8 cellular contexts compared by ENCODE assay signal in genomic region chr6:32622545-32623401, GRCh38. TPM values are rescaled to one million over a fixed set of nuclear protein-coding genes. Genes with fewer than 3 reads are reported as not detected.
DNase-seq lines count a peak whose midpoint lies in the region; ATAC-seq and TF ChIP-seq lines count a peak whose summit lies in the region.

No MANE protein-coding gene starts in this region.

- H3K36me3 Mint-ChIP-seq in activated T-cell treated with anti-CD3 and anti-CD28 coated beads, Interleukin-2, amount 50 U/mL, for 24 hours (ENCODE audit: low read depth): no peaks in the 10 kb centered on the region

- H3K4me3 Mint-ChIP-seq in activated T-cell treated with anti-CD3 and anti-CD28 coated beads, Interleukin-2, amount 50 U/mL, for 24 hours: peak overlapping the region; percentile 21

- intact Hi-C loops in heart right ventricle (cut with DNase I): loop anchor here in 4 of 10 donors (2.0 to 10.0 kb wide), 4 partner anchors 62 to 80 kb away; no protein-coding TSS in a partner anchor

- peak overlapping the region in 1 of 10 donors; percentile 77 for H3K27ac ChIP-seq in heart right ventricle

- peak in 8 of 9 donors; percentile 15 to 67 (median 34) for TF ChIP-seq CTCF in heart right ventricle (IDR thresholded peaks at IDR 0.05)

- no peaks in the 10 kb centered on the region for H3K36me3 ChIP-seq in heart right ventricle

- peaks cover 0 to 11% (median 2%) of the 10 kb centered on the region in 11 donors for H3K9me3 ChIP-seq in heart right ventricle

- H3K27me3 ChIP-seq in heart right ventricle: no peaks in the 10 kb centered on the region

- peaks cover 0 to 18% (median 0%) of the 10 kb centered on the region in 9 donors for H3K4me1 ChIP-seq in heart right ventricle

- peak overlapping the region; percentile 82 for H3K27ac Mint-ChIP-seq in activated T-cell treated with anti-CD3 and anti-CD28 coated beads, Interleukin-2, amount 50 U/mL, for 24 hours

- peaks cover 53% of the 10 kb centered on the region for H3K4me1 Mint-ChIP-seq in activated T-cell treated with anti-CD3 and anti-CD28 coated beads, Interleukin-2, amount 50 U/mL, for 24 hours (ENCODE audit: low read depth)

- peak; percentile 36 for DNase-seq in activated naive CD4-positive, alpha-beta T cell treated with Interleukin-2 at 50 U/mL for 16 hours
- no peak for DNase-seq in activated naive CD4-positive, alpha-beta T cell (lab: John Stamatoyannopoulos, UW)
- peak; percentile 31 for DNase-seq in NCI-H69 (lab: John Stamatoyannopoulos, UW)
- DNase-seq in activated T-cell treated with anti-CD3 and anti-CD28 coated beads, Interleukin-2, amount 50 U/mL, for 24 hours: peak; percentile 50
- peak in 1 of 2 donors; percentile 22 for DNase-seq in heart right ventricle
- peak; percentile 23 to 25 for DNase-seq in stimulated activated CD4-positive, alpha-beta T cell treated with anti-CD3 and anti-CD28 coated beads, Interleukin-15, amount 100 ng/mL, for 48 hours (ENCODE audit: low read depth in 2 of 2)
- no peak for DNase-seq in NCI-H1694 (lab: John Stamatoyannopoulos, UW)

- 0% methylated on average over 1 of the region's 1 CpG for WGBS in heart right ventricle, 2 donors

- no peak overlapping the region for H3K4me3 ChIP-seq in heart right ventricle

- no peaks in the 10 kb centered on the region for H3K27me3 Mint-ChIP-seq in activated T-cell treated with anti-CD3 and anti-CD28 coated beads, Interleukin-2, amount 50 U/mL, for 24 hours

- ATAC-seq in HG02678 (IDR thresholded peaks at IDR 0.05; ENCODE audit: unreplicated experiment) (peak; percentile 84), heart right ventricle (peak in 7 of 8 donors; percentile 67 to 94 (median 81))

- peaks cover 8% of the 10 kb centered on the region for H3K9me3 Mint-ChIP-seq in activated T-cell treated with anti-CD3 and anti-CD28 coated beads, Interleukin-2, amount 50 U/mL, for 24 hours

RNA-seq across cellular contexts. Expression of gene HLA-DQA1, which starts 14.4 kb away (rescaled TPM):
- total RNA-seq in heart right ventricle: 100 to 1,000 TPM in 1 of 10 donors, 10 to 100 TPM in 7, 1 to 10 TPM in 2; 1.3 to 136 (median 16.2) TPM
- 1 to 10 TPM; 5.9 to 9.6 TPM for polyA plus RNA-seq in heart right ventricle

RNA-seq across cellular contexts. Expression of gene HLA-DRB1, which starts 33.1 kb away (rescaled TPM):
- total RNA-seq in heart right ventricle: 100 to 1,000 TPM in 3 of 10 donors, 10 to 100 TPM in 7; 29.2 to 313 (median 76.4) TPM
- polyA plus RNA-seq in heart right ventricle: 10 to 100 TPM; 28.8 to 83.7 TPM

RNA-seq across cellular contexts. Expression of gene HLA-DQB1, which starts 43.7 kb away (rescaled TPM):
- total RNA-seq in heart right ventricle: 10 to 100 TPM in 6 of 10 donors, 1 to 10 TPM in 4; 6.2 to 73.7 (median 14.4) TPM
- polyA plus RNA-seq in heart right ventricle: 10 to 100 TPM; 18.8 to 81.2 TPM

Comparison
In these comparisons a context has a peak if more than half of its experiments do, and no peak if none do; other contexts are left out.
1. DNase-seq: peak in activated naive CD4-positive, alpha-beta T cell treated with Interleukin-2 at 50 U/mL for 16 hours (single experiment), NCI-H69 (single experiment), activated T-cell treated with anti-CD3 and anti-CD28 coated beads, Interleukin-2, amount 50 U/mL, for 24 hours (single experiment) and stimulated activated CD4-positive, alpha-beta T cell treated with anti-CD3 and anti-CD28 coated beads, Interleukin-15, amount 100 ng/mL, for 48 hours (2 of 2); none in activated naive CD4-positive, alpha-beta T cell (0 of 4) and NCI-H1694 (single experiment).